ENCODE assay signal across 33 cellular contexts in genomic region chr10:47218803-47219202, GRCh38.
"Had no signal": no experiment of that assay in that cellular context is flagged by ENCODE, and none has a peak within 500 bp of the region (broad histone marks: within the 10 kb centered on the region; RNA-seq: fewer than 3 reads in every experiment).

No MANE protein-coding gene starts in this region.

- DNase-seq: activated CD4-positive, alpha-beta T cell treated with anti-CD3 and anti-CD28 coated beads, Interleukin-2, amount 10 ng/mL, durations not matched to agents 24 days and 14 days; activated CD4-positive, alpha-beta T cell treated with anti-CD3 and anti-CD28 coated beads, Interleukin-2, amount 50 U/mL, for 4 hours; activated CD4-positive, CD25-positive, alpha-beta regulatory T cell; activated CD8-positive, alpha-beta memory T cell treated with anti-CD3 and anti-CD28 coated beads, Interleukin-2, amount 50 U/mL, for 4 hours; activated effector memory CD4-positive, alpha-beta T cell treated with Interleukin-2 at 50 U/mL for 16 hours; activated naive CD4-positive, alpha-beta T cell treated with anti-CD3 and anti-CD28 coated beads, Interleukin-2, amount 10 ng/mL, durations not matched to agents 7 days and 5 days; activated naive CD8-positive, alpha-beta T cell treated with anti-CD3 and anti-CD28 coated beads, Interleukin-2, amount 10 ng/mL, durations not matched to agents 7 days and 5 days; activated T-cell treated with anti-CD3 and anti-CD28 coated beads for 4 hours; activated T-cell treated with anti-CD3 and anti-CD28 coated beads, Interleukin-2, amount 50 U/mL, for 48 hours; amygdala; body of pancreas; Kasumi-1; KBM-7; MG63; NCI-H1048; NCI-H1105 treated with DMSO at 0.1 percent for 48 hours; NCI-H1436; NCI-H1694; NCI-H2029; NCI-H2171; NCI-H510A; NCI-H526; NCI-H748 treated with DMSO at 0.1 percent for 48 hours; NK-92 treated with Interleukin-12 subunit alpha and Interleukin-12 subunit beta, amount 100 ng/mL, for 24 hours; PC-3; Peyer's patch; RPMI8226; SIG-M5; T-helper 1 cell; T1000; WERI-Rb-1 had no signal

- H3K27ac ChIP-seq: body of pancreas, breast epithelium, Peyer's patch, WERI-Rb-1 had no signal

- H3K36me3 ChIP-seq: breast epithelium, MG63, Peyer's patch, WERI-Rb-1 had no signal

- H3K36me3 Mint-ChIP-seq: activated naive CD4-positive, alpha-beta T cell treated with anti-CD3 and anti-CD28 coated beads, Interleukin-2, amount 10 ng/mL, durations not matched to agents 7 days and 5 days; activated naive CD8-positive, alpha-beta T cell treated with anti-CD3 and anti-CD28 coated beads, Interleukin-2, amount 10 ng/mL, durations not matched to agents 7 days and 5 days had no signal

- H3K4me3 Mint-ChIP-seq: activated CD4-positive, alpha-beta T cell treated with anti-CD3 and anti-CD28 coated beads, Interleukin-2, amount 10 ng/mL, durations not matched to agents 24 days and 14 days; activated naive CD4-positive, alpha-beta T cell treated with anti-CD3 and anti-CD28 coated beads, Interleukin-2, amount 10 ng/mL, durations not matched to agents 7 days and 5 days; activated naive CD8-positive, alpha-beta T cell treated with anti-CD3 and anti-CD28 coated beads, Interleukin-2, amount 10 ng/mL, durations not matched to agents 7 days and 5 days had no signal

- H3K4me3 ChIP-seq: body of pancreas, breast epithelium, MG63, Peyer's patch had no signal

- H3K4me1 ChIP-seq: body of pancreas, breast epithelium, Peyer's patch had no signal

- H3K27me3 ChIP-seq: body of pancreas, breast epithelium, Peyer's patch had no signal

- H3K9me3 ChIP-seq: body of pancreas, breast epithelium, MG63, Peyer's patch had no signal

- H3K27ac Mint-ChIP-seq: activated CD4-positive, alpha-beta T cell treated with anti-CD3 and anti-CD28 coated beads, Interleukin-2, amount 10 ng/mL, durations not matched to agents 24 days and 14 days; activated naive CD8-positive, alpha-beta T cell treated with anti-CD3 and anti-CD28 coated beads, Interleukin-2, amount 10 ng/mL, durations not matched to agents 7 days and 5 days had no signal

- ATAC-seq: body of pancreas, PC-3, SK-N-SH treated with all-trans-retinoic acid at 6 μM for 48 hours had no signal

- H3K9me3 Mint-ChIP-seq: activated CD4-positive, alpha-beta T cell treated with anti-CD3 and anti-CD28 coated beads, Interleukin-2, amount 10 ng/mL, durations not matched to agents 24 days and 14 days; activated naive CD4-positive, alpha-beta T cell treated with anti-CD3 and anti-CD28 coated beads, Interleukin-2, amount 10 ng/mL, durations not matched to agents 7 days and 5 days; activated naive CD8-positive, alpha-beta T cell treated with anti-CD3 and anti-CD28 coated beads, Interleukin-2, amount 10 ng/mL, durations not matched to agents 7 days and 5 days had no signal

- H3K27me3 Mint-ChIP-seq: activated naive CD8-positive, alpha-beta T cell treated with anti-CD3 and anti-CD28 coated beads, Interleukin-2, amount 10 ng/mL, durations not matched to agents 7 days and 5 days had no signal
